ENCODE assay signal across 4 cellular contexts in genomic region chr10:95134490-95134889, GRCh38.
"Had no signal": no experiment of that assay in that cellular context is flagged by ENCODE, and none has a peak within 500 bp of the region (broad histone marks: within the 10 kb centered on the region; RNA-seq: fewer than 3 reads in every experiment).

No MANE protein-coding gene starts in this region.

- ATAC-seq: HCT116 had no signal

- H3K9me3 ChIP-seq: HAP-1 had no signal

- H3K4me2 ChIP-seq: GM23338 had no signal

- H3K36me3 ChIP-seq: HAP-1 had no signal

- H3K9ac ChIP-seq: GM23248 had no signal

- H3K27ac ChIP-seq: GM23248 had no signal

- H3K4me3 ChIP-seq: GM23248, GM23338, HAP-1 had no signal

- H2AFZ ChIP-seq: GM23248, GM23338 had no signal

- H3K4me1 ChIP-seq: HAP-1 had no signal
